In genomic region chr20:62987114-62987513, GRCh38 we compare ENCODE assay signal across 18 cellular contexts. TPM values are rescaled to one million over a fixed set of nuclear protein-coding genes. Genes with fewer than 3 reads are reported as not detected.
DNase-seq lines count a peak whose midpoint lies in the region; ATAC-seq, FAIRE-seq and TF ChIP-seq lines count a peak whose summit lies in the region.
"Had no signal": no experiment of that assay in that cellular context is flagged by ENCODE, and none has a peak within 500 bp of the region (broad histone marks: within the 10 kb centered on the region; RNA-seq: fewer than 3 reads in every experiment).

No MANE protein-coding gene starts in this region.

- FAIRE-seq in H1 (lab: Jason Lieb, UNC): no peak
- FAIRE-seq: G401.6, GM12891, GM19239, H54 had no signal

- DNase-seq in NCI-H82 (lab: John Stamatoyannopoulos, UW) (peak; percentile 23), NCI-H82 treated with DMSO at 0.1 percent for 48 hours (lab: John Stamatoyannopoulos, UW; ENCODE audit: unreplicated experiment) (no peak), H1 (ENCODE audit: low read depth in 1 of 2, low spot score in 2 of 2) (no peak), COR-L47 (lab: John Stamatoyannopoulos, UW) (no peak), NCI-H345 treated with DMSO at 0.1 percent for 48 hours (lab: John Stamatoyannopoulos, UW; ENCODE audit: unreplicated experiment) (no peak)
- DNase-seq: 8988T; CD8-positive, alpha-beta T cell; DMS 273 treated with DMSO at 0.1 percent for 48 hours had no signal

- peak overlapping the region; percentile 75; the same call in 1 of the 2 replicates for H2BK5ac ChIP-seq in H1 (ENCODE audit: low read depth, low read length)

- H4K20me1 ChIP-seq in H1 (replicated peaks in 1 of 2; ENCODE audit: control insufficient read depth in 1 of 2, insufficient read depth in 2 of 2, low read length in 2 of 2): no peaks in the 10 kb centered on the region

- no peak overlapping the region for H2BK120ac ChIP-seq in H1 (replicated peaks; ENCODE audit: low read depth, low read length)

- CTCF ChIA-PET in HEK293 (lab: Yijun Ruan, JAX): no interaction called here
- CTCF ChIA-PET in H1 (lab: Charles Lee; ENCODE audit: partially characterized antibody): interaction anchor here (0.8 to 1.4 kb wide), 5 partner anchors 8 to 179 kb away, joined by 3 to 5 read pairs (median 4); partner anchors contain the start of gene BHLHE23

- TF ChIP-seq CTCF in HEK293 (tag by site-specific recombination; IDR thresholded peaks at IDR 0.05): no peak
- TF ChIP-seq CTCF in H1 (IDR thresholded peaks at IDR 0.05; ENCODE audit: control extremely low read depth in 1 of 3, insufficient read depth in 1 of 3, low read depth in 1 of 3, low read length in 3 of 3): no peak

- H3K4me3 ChIP-seq in HEK293 (ENCODE audit: low read depth, low read length) (no peak overlapping the region), H1 (ENCODE audit: extremely low read depth in 1 of 4, insufficient read depth in 2 of 4, low read depth in 3 of 4, low read length in 4 of 4) (no peak overlapping the region)
- H3K4me3 ChIP-seq: BLaER1 treated with 17β-estradiol and CSF1 and Interleukin-3, amounts not matched to agents 10 nM and 100 nM had no signal

- no peaks in the 10 kb centered on the region for H3K79me2 ChIP-seq in H1 (ENCODE audit: control insufficient read depth in 1 of 2, insufficient read depth in 2 of 2, low read length in 2 of 2)

- H3K23me2 ChIP-seq in H1 (ENCODE audit: low read depth, low read length): no peaks in the 10 kb centered on the region

- H3K9me3 ChIP-seq in HEK293 (ENCODE audit: control insufficient read depth, insufficient read depth, low read depth, low read length): no peaks in the 10 kb centered on the region
- H3K9me3 ChIP-seq in H1 (ENCODE audit: insufficient read depth in 2 of 2, low read depth in 1 of 2, low read length in 1 of 2): no peaks in the 10 kb centered on the region
- H3K9me3 ChIP-seq: BLaER1 treated with 17β-estradiol and CSF1 and Interleukin-3, amounts not matched to agents 10 nM and 100 nM had no signal

- H3K9ac ChIP-seq in H1 (replicated peaks in 1 of 4; ENCODE audit: extremely low read depth in 1 of 4, low read depth in 3 of 4, low read length in 3 of 4): no peak overlapping the region
- H3K9ac ChIP-seq: BLaER1 treated with 17β-estradiol and CSF1 and Interleukin-3, amounts not matched to agents 10 nM and 100 nM had no signal

- no peak overlapping the region for H2BK15ac ChIP-seq in H1 (ENCODE audit: low read length)

- POLR2A ChIA-PET in HEK293 (lab: Yijun Ruan, JAX): no interaction called here
- POLR2A ChIA-PET in H1 (lab: Charles Lee; ENCODE audit: partially characterized antibody): interaction anchor here (1.0 to 1.3 kb wide), 2 partner anchors 26 to 49 kb away, joined by 3 read pairs; partner anchors contain the start of gene GID8

- H3K36me3 ChIP-seq in HEK293 (ENCODE audit: control insufficient read depth in 2 of 2, insufficient read depth in 1 of 2, low read length in 2 of 2) (no peaks in the 10 kb centered on the region), H1 (ENCODE audit: control insufficient read depth in 2 of 4, insufficient read depth in 4 of 4, low read length in 3 of 4) (no peaks in the 10 kb centered on the region)
- H3K36me3 ChIP-seq: BLaER1 treated with 17β-estradiol and CSF1 and Interleukin-3, amounts not matched to agents 10 nM and 100 nM had no signal

- no peak overlapping the region for H4K5ac ChIP-seq in H1 (ENCODE audit: insufficient read length, low read depth, low read length)

- no peak overlapping the region for H3K23ac ChIP-seq in H1 (ENCODE audit: insufficient read length)

- no peak for TF ChIP-seq POLR2A in H1 (IDR thresholded peaks at IDR 0.05; ENCODE audit: control extremely low read depth in 1 of 2, low read depth in 2 of 2, low read length in 2 of 2)

- no peak overlapping the region for H3K14ac ChIP-seq in H1 (ENCODE audit: insufficient read length)

- H2BK12ac ChIP-seq in H1 (ENCODE audit: low read depth, low read length): peak overlapping the region; percentile 84; the same call in 1 of the 2 replicates

- no peak for TF ChIP-seq RAD21 in H1 (IDR thresholded peaks at IDR 0.05 in 1 of 2, conservative IDR thresholded peaks at IDR 0.05 in 1 of 2; ENCODE audit: low read depth in 2 of 2, low read length in 2 of 2)

- no peak overlapping the region for H3K27ac ChIP-seq in HEK293 (ENCODE audit: extremely low read depth, low read depth, low read length)
- no peak overlapping the region for H3K27ac ChIP-seq in H1 (ENCODE audit: low read depth, low read length)
- H3K27ac ChIP-seq: BLaER1 treated with 17β-estradiol and CSF1 and Interleukin-3, amounts not matched to agents 10 nM and 100 nM had no signal

- H3K56ac ChIP-seq in H1 (replicated peaks; ENCODE audit: insufficient read length, low read depth, low read length): no peak overlapping the region

- H3K18ac ChIP-seq in H1 (ENCODE audit: extremely low read depth, low read length): 0 out of 2 replicates have a peak overlapping the region, but pooled peaks have one; percentile 10

- no peaks in the 10 kb centered on the region for H3K27me3 ChIP-seq in H1 (replicated peaks in 1 of 4; ENCODE audit: control insufficient read depth in 3 of 4, extremely low read depth in 1 of 4, insufficient read depth in 3 of 4, low read length in 3 of 4)

- ATAC-seq in HG03469 (IDR thresholded peaks at IDR 0.05; ENCODE audit: unreplicated experiment): no peak
- ATAC-seq: CD8-positive, alpha-beta T cell; HCT116 had no signal

- no peak overlapping the region for H2BK20ac ChIP-seq in H1 (ENCODE audit: low read length)

- WGBS in H1 (ENCODE audit: extremely low coverage in 1 of 2, insufficient coverage in 1 of 2, insufficient read length in 1 of 2, insufficient replicate concordance in 2 of 2, low coverage in 1 of 2, low lambda C conversion rate in 2 of 2, missing lambda C conversion rate in 1 of 2), 2 experiments: 76% methylated on average over 9 of the region's 10 CpGs; no CpG with 5 or more reads in 1 of the 2 experiments

- H3K4ac ChIP-seq in H1 (replicated peaks; ENCODE audit: insufficient read length, low read depth, low read length): no peak overlapping the region

- no peaks in the 10 kb centered on the region; the same call in 1 of the 2 replicates for H3K79me1 ChIP-seq in H1 (ENCODE audit: low read depth, low read length)

- no peak overlapping the region for H2AK5ac ChIP-seq in H1 (ENCODE audit: low read depth, low read length)

- no peak for TF ChIP-seq EP300 in H1 (IDR thresholded peaks at IDR 0.05; ENCODE audit: borderline replicate concordance in 1 of 2, low read depth in 2 of 2, low read length in 2 of 2)

- H3K4me1 ChIP-seq in HEK293 (ENCODE audit: control insufficient read depth, insufficient read depth, low read length) (no peaks in the 10 kb centered on the region), H1 (replicated peaks in 1 of 4; ENCODE audit: control insufficient read depth in 3 of 4, insufficient read depth in 4 of 4, low read length in 3 of 4) (peaks cover 0 to 16% (median 5%) of the 10 kb centered on the region in 4 experiments; a peak in 5 of 7 replicates)

- no peak overlapping the region for H4K91ac ChIP-seq in H1 (replicated peaks; ENCODE audit: insufficient read length, low read length)

- no peak overlapping the region for H2AFZ ChIP-seq in H1 (ENCODE audit: low read length)

- H3K4me2 ChIP-seq in H1 (ENCODE audit: insufficient read depth in 1 of 2, low read depth in 2 of 2, low read length in 2 of 2): 0 out of 4 replicates have a peak overlapping the region, but pooled peaks of 1 of the 2 experiments have one; percentile 6

- H4K8ac ChIP-seq in H1 (ENCODE audit: extremely low read depth, insufficient read depth, low read length): peak overlapping the region; percentile 76; the same call in 1 of the 2 replicates

TF ChIP-seq in HEK293, 187 proteins besides CTCF, POLR2A, EP300 and RAD21 (continues in another document):
- TF ChIP-seq ZNF837 (tag by site-specific recombination; IDR thresholded peaks at IDR 0.05): no peak
- peak; percentile 31; the same call in 1 of the 2 replicates for TF ChIP-seq ZNF629 (tag by site-specific recombination; IDR thresholded peaks at IDR 0.05)

TF ChIP-seq in H1, 55 proteins besides CTCF, POLR2A, EP300 and RAD21:
- TF ChIP-seq CREB1 (IDR thresholded peaks at IDR 0.05): no peak

RNA-seq across cellular contexts. Expression of gene BHLHE23, which starts 19.6 kb away (rescaled TPM):
- 0.38 and 0.47 TPM in 2 replicates for total RNA-seq in H1 (2021; fragmentation: NEBNext Ultra II Directional; extraction: Animal tissue kit (Norgen Biotek cat#: 25700))
- 0.36 TPM in 1 of 2 replicates, not detected in the other for polyA plus RNA-seq in H1 (2011; rRNA removed)
- 0.14 TPM for polyA plus RNA-seq in H1 (2011; cell fraction: cytosol; rRNA removed)
- polyA plus RNA-seq in H1 (2011; cell fraction: nucleus; rRNA removed): 0.13 TPM
- polyA plus RNA-seq in H1 (2012, experiment 1 of 2): not detected in 4 replicates
- not detected for polyA plus RNA-seq in H1 (2012, experiment 2 of 2)
- polyA plus RNA-seq in H1 (2013, experiment 1 of 2): 0.04 TPM
- polyA plus RNA-seq in H1 (2013, experiment 2 of 2): 0.09 TPM
- not detected in 2 replicates for polyA minus RNA-seq in H1 (2011; rRNA and poly(A)+ RNA removed)
- polyA minus RNA-seq in H1 (2011; cell fraction: cytosol; rRNA and poly(A)+ RNA removed): 1.0 TPM
- polyA minus RNA-seq in H1 (2011; cell fraction: nucleus; rRNA and poly(A)+ RNA removed): 0.80 TPM
- total RNA-seq: A673 had no signal
- polyA plus RNA-seq: AG04450 had no signal

RNA-seq across cellular contexts. Expression of gene SLC17A9, which starts 34.6 kb away (rescaled TPM):
- 31.1 and 35.2 TPM in 2 replicates for total RNA-seq in H1 (2021; fragmentation: NEBNext Ultra II Directional; extraction: Animal tissue kit (Norgen Biotek cat#: 25700))
- 23.5 and 39.6 TPM in 2 replicates for polyA plus RNA-seq in H1 (2011; rRNA removed)
- polyA plus RNA-seq in H1 (2011; cell fraction: cytosol; rRNA removed): 26.0 TPM
- polyA plus RNA-seq in H1 (2011; cell fraction: nucleus; rRNA removed): 178 TPM
- 15.9 to 29.2 TPM (median 25.3 TPM) in 4 replicates for polyA plus RNA-seq in H1 (2012, experiment 1 of 2)
- 17.4 TPM for polyA plus RNA-seq in H1 (2012, experiment 2 of 2)
- polyA plus RNA-seq in H1 (2013, experiment 1 of 2): 44.3 TPM
- 44.7 TPM for polyA plus RNA-seq in H1 (2013, experiment 2 of 2)
- polyA minus RNA-seq in H1 (2011; rRNA and poly(A)+ RNA removed): 6.0 and 6.5 TPM in 2 replicates
- polyA minus RNA-seq in H1 (2011; cell fraction: cytosol; rRNA and poly(A)+ RNA removed): 10.4 TPM
- polyA minus RNA-seq in H1 (2011; cell fraction: nucleus; rRNA and poly(A)+ RNA removed): 14.7 TPM

RNA-seq across cellular contexts. Expression of gene GID8, which starts 49.2 kb away (rescaled TPM):
- 72.9 and 73.1 TPM in 2 replicates for total RNA-seq in H1 (2021; fragmentation: NEBNext Ultra II Directional; extraction: Animal tissue kit (Norgen Biotek cat#: 25700))
- 39.7 and 40.7 TPM in 2 replicates for polyA plus RNA-seq in H1 (2011; rRNA removed)
- 44.1 TPM for polyA plus RNA-seq in H1 (2011; cell fraction: cytosol; rRNA removed)
- 33.3 TPM for polyA plus RNA-seq in H1 (2011; cell fraction: nucleus; rRNA removed)
- 43.9 to 48.5 TPM (median 46.8 TPM) in 4 replicates for polyA plus RNA-seq in H1 (2012, experiment 1 of 2)
- polyA plus RNA-seq in H1 (2012, experiment 2 of 2): 28.5 TPM
- 46.0 TPM for polyA plus RNA-seq in H1 (2013, experiment 1 of 2)
- polyA plus RNA-seq in H1 (2013, experiment 2 of 2): 45.2 TPM
- polyA minus RNA-seq in H1 (2011; rRNA and poly(A)+ RNA removed): 51.3 and 52.9 TPM in 2 replicates
- polyA minus RNA-seq in H1 (2011; cell fraction: cytosol; rRNA and poly(A)+ RNA removed): 29.9 TPM
- polyA minus RNA-seq in H1 (2011; cell fraction: nucleus; rRNA and poly(A)+ RNA removed): 23.9 TPM
